Comparison of ENCODE assay signal across 19 cellular contexts in the genomic region with DNA sequence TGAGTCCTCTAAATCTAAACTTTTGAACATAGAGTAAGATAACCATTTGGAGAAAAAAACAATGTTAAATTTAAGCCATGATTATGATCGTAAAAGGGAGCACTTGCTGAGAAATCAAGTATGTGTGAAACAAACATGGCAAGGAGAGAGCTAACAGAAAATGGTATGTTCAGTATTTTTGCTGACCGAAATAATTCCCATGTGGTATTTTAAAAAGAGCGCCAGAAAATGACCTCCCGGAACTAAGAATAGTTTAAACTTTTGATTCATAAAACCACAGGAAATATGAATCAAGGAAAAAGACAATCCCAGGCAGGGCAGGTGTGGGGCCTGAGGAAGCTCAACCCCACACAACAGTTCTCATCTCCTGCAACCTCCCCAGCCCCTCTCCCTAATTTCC.
DNase-seq lines count a peak whose midpoint lies in the region; TF ChIP-seq lines count a peak whose summit lies in the region.
"Had no signal": no experiment of that assay in that cellular context is flagged by ENCODE, and none has a peak within 500 bp of the region (broad histone marks: within the 10 kb centered on the region; RNA-seq: fewer than 3 reads in every experiment).

No MANE protein-coding gene starts in this region.

- CTCF ChIA-PET in RWPE1 (lab: Yijun Ruan, JAX) = no interaction called here

- no peak for TF ChIP-seq CTCF in ascending aorta (IDR thresholded peaks at IDR 0.05)
- TF ChIP-seq CTCF in RWPE1 (conservative IDR thresholded peaks at IDR 0.05; ENCODE audit: low read depth) = no peak
- no peak for TF ChIP-seq CTCF in lower leg skin (IDR thresholded peaks at IDR 0.05)

- peak overlapping the region in 5 of 6 donors; percentile 18 to 84 (median 65) for H3K27ac Mint-ChIP-seq in immature natural killer cell
- H3K27ac Mint-ChIP-seq: activated CD4-positive, alpha-beta T cell treated with anti-CD3 and anti-CD28 coated beads, Interleukin-2, amount 10 ng/mL, durations not matched to agents 24 days and 14 days had no signal

- no peaks in the 10 kb centered on the region for H3K9me3 ChIP-seq in ascending aorta
- H3K9me3 ChIP-seq: esophagus squamous epithelium, SJCRH30 had no signal

- 67 to 74% methylated on average over 4 of the region's 4 CpGs for whole genome bisulfite sequencing in lower leg skin, 2 donors

- POLR2A ChIA-PET in RWPE1 (lab: Yijun Ruan, JAX; ENCODE audit: low non-redundant PET) = no interaction called here

- no peaks in the 10 kb centered on the region for H3K9me3 Mint-ChIP-seq in immature natural killer cell

- H3K79me2 ChIP-seq in ACC112 (ENCODE audit: control insufficient read depth, insufficient read depth, low read length, unreplicated experiment) = peaks cover 32% of the 10 kb centered on the region
- H3K79me2 ChIP-seq: parathyroid adenoma had no signal

- peaks cover 0 to 4% (median 2%) of the 10 kb centered on the region in 3 donors for H3K27me3 Mint-ChIP-seq in immature natural killer cell (ENCODE audit: low read depth in 3 of 3)
- H3K27me3 Mint-ChIP-seq: activated CD4-positive, alpha-beta T cell treated with anti-CD3 and anti-CD28 coated beads, Interleukin-2, amount 10 ng/mL, durations not matched to agents 24 days and 14 days had no signal

- no peaks in the 10 kb centered on the region for H3K27me3 ChIP-seq in ACC112 (ENCODE audit: insufficient read depth, low read length)
- H3K27me3 ChIP-seq in ascending aorta = no peaks in the 10 kb centered on the region
- H3K27me3 ChIP-seq: esophagus squamous epithelium, SJCRH30 had no signal

- intact Hi-C loops in ascending aorta (cut with DNase I) (no loop called here), lower leg skin (cut with DNase I; ENCODE audit: low total_unique reads) (no loop called here)

- no peak for TF ChIP-seq POLR2A in lower leg skin (IDR thresholded peaks at IDR 0.05)

- peaks cover 49 to 86% of the 10 kb centered on the region in 2 donors for H3K4me1 Mint-ChIP-seq in immature natural killer cell

- DNase-seq in EH (ENCODE audit: low read depth) (peak; percentile 48), ascending aorta (ENCODE audit: low spot score in 2 of 2) (no peak), immature natural killer cell (no peak), RWPE1 (ENCODE audit: low spot score) (no peak), NCI-H446 (lab: John Stamatoyannopoulos, UW) (no peak), lower leg skin (ENCODE audit: low spot score in 2 of 2) (no peak), NCI-H2171 (lab: John Stamatoyannopoulos, UW) (no peak)
- DNase-seq: activated CD4-positive, alpha-beta T cell treated with anti-CD3 and anti-CD28 coated beads, Interleukin-2, amount 10 ng/mL, durations not matched to agents 24 days and 14 days; DMS153; esophagus squamous epithelium; GM23248; left cardiac atrium; NCI-H1436; NCI-H226; SJCRH30; small intestine; T1000 had no signal

- H3K4me1 ChIP-seq in ACC112 (ENCODE audit: control insufficient read depth, insufficient read depth, low read length, unreplicated experiment) (peaks cover 12% of the 10 kb centered on the region), ascending aorta (peaks cover 5 to 15% of the 10 kb centered on the region in 2 donors)
- H3K4me1 ChIP-seq: parathyroid adenoma had no signal

- H3K36me3 Mint-ChIP-seq in immature natural killer cell = no peaks in the 10 kb centered on the region

- no peak overlapping the region for H3K27ac ChIP-seq in ACC112 (ENCODE audit: low read depth, low read length)
- H3K27ac ChIP-seq in ascending aorta = peak overlapping the region; percentile 53 to 54
- no peak overlapping the region for H3K27ac ChIP-seq in RWPE1
- H3K27ac ChIP-seq: esophagus squamous epithelium, GM23248, parathyroid adenoma, SJCRH30 had no signal

- H3K4me3 Mint-ChIP-seq in immature natural killer cell = no peak overlapping the region
- H3K4me3 Mint-ChIP-seq: activated CD4-positive, alpha-beta T cell treated with anti-CD3 and anti-CD28 coated beads, Interleukin-2, amount 10 ng/mL, durations not matched to agents 24 days and 14 days had no signal

- H3K4me3 ChIP-seq in ACC112 (ENCODE audit: low read depth, low read length) (0 out of 2 replicates have a peak overlapping the region, but pooled peaks have one; percentile 27), ascending aorta (peak overlapping the region in 1 of 2 donors; percentile 5), lower leg skin (ENCODE audit: low read depth, poor library complexity, severe bottlenecking) (no peak overlapping the region)
- H3K4me3 ChIP-seq: esophagus squamous epithelium, GM23248, SJCRH30 had no signal

- no peaks in the 10 kb centered on the region for H3K36me3 ChIP-seq in ACC112 (ENCODE audit: insufficient read depth, low read length)
- H3K36me3 ChIP-seq in ascending aorta = no peaks in the 10 kb centered on the region
- H3K36me3 ChIP-seq: esophagus squamous epithelium, SJCRH30 had no signal

- peak overlapping the region; percentile 64 for H2AFZ ChIP-seq in ACC112 (ENCODE audit: low read length, unreplicated experiment)
- H2AFZ ChIP-seq: GM23248, parathyroid adenoma had no signal

Comparison
In these comparisons a context has a peak if more than half of its experiments do, and no peak if none do; other contexts are left out.
1. H3K27ac ChIP-seq: peak in ascending aorta (2 of 2); none in ACC112 (single experiment) and RWPE1 (single experiment).